ENCODE assay signal across 21 cellular contexts in the genomic region with DNA sequence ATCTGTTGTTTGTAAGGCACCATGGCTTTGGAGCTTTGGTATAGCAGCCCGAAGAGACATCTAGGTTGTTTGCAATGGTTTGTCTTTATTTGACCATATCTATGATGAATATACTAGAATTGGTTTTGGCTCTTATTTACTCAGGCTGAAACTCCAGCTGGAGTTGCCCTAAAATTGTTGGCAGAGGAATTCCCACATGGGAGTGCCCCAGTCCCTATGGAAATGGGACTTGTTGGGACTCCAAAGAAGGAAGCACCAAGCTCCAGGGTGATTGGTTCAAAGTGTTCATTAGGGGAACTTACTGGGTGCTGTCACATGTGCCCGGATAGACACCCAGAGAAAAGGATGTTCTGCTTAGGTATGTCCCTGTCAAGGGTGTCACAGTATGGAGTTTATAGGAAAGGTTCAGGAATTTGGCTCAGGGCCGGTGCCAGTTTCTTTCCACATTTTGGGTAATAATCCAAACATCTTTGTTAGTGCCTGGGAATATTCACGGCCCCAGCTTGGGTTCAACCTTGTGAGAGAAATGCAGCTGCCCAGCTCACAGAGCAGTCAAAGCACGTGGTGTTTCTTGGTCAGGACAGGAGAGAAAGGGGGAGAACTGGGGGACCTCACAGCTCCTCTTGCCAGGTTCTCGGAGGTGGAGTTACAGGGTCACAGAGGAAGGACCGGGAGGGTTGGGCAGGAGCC.
"Had no signal": no experiment of that assay in that cellular context is flagged by ENCODE, and none has a peak within 500 bp of the region (broad histone marks: within the 10 kb centered on the region; RNA-seq: fewer than 3 reads in every experiment).

No MANE protein-coding gene starts in this region.

- H3K4me1 ChIP-seq: SJSA1 had no signal

- FAIRE-seq: RCC 7860 had no signal

- H3K36me3 ChIP-seq: MG63, SJSA1 had no signal

- H3K27ac ChIP-seq: SJSA1, SK-N-MC had no signal

- H3K9me3 ChIP-seq: MG63, SJSA1 had no signal

- H3K27me3 ChIP-seq: MG63, SJSA1 had no signal

- H3K4me3 ChIP-seq: MG63, SJSA1, SK-N-MC had no signal

- DNase-seq: Karpas-422, KG1, MG63, NCI-H1092, NCI-H1105 treated with DMSO at 0.1 percent for 48 hours, NCI-H1417 treated with DMSO at 0.1 percent for 48 hours, NCI-H146, NCI-H1694 treated with DMSO at 0.1 percent for 48 hours, NCI-H1930, NCI-H2081, NCI-H2107, NCI-H2227 treated with DMSO at 0.1 percent for 48 hours, NCI-H524, NCI-H526 treated with DMSO at 0.1 percent for 48 hours, NCI-H748 treated with DMSO at 0.1 percent for 48 hours, Right ventricle myocardium superior, RPMI8226, SIG-M5 had no signal
